In the genomic region with DNA sequence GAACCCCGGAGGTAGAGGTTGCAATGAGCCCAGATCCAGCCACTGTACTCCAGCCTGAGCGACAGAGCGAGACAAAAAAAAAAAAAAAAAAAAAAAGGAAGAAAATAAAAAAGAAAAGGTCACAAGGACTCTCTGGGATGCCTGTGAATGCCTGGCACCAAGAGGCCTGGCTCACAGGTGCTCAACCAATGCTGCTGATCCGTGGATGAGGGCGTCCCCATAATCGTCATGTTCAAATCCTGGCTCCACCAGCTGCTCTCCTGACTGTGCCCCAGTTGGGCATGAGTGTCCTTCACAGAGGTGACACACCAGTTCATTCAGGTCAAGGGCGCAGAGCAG, we compare ENCODE assay signal across 8 cellular contexts. TPM values are rescaled to one million over a fixed set of nuclear protein-coding genes. Genes with fewer than 3 reads are reported as not detected.
DNase-seq lines count a peak whose midpoint lies in the region; ATAC-seq, FAIRE-seq and TF ChIP-seq lines count a peak whose summit lies in the region.

No MANE protein-coding gene starts in this region.

- CTCF ChIA-PET in HepG2 (lab: Yijun Ruan, JAX; ENCODE audit: low intra/inter-chr PET ratio, low total read pairs), result interaction anchor here (2.2 kb wide), 1 partner anchor 54 kb away, joined by 8 read pairs; no protein-coding TSS in a partner anchor

- H4K5ac ChIP-seq in mesendoderm (ENCODE audit: low read length), result no peak overlapping the region

- TF ChIP-seq EP300 in HepG2 (IDR thresholded peaks at IDR 0.05; ENCODE audit: low read depth in 2 of 2, low read length in 2 of 2) (no peak), HepG2 (CRISPR knock-in tag; IDR thresholded peaks at IDR 0.05; ENCODE audit: borderline replicate concordance) (no peak)

- ATAC-seq in HepG2, result no peak
- no peak for ATAC-seq in right lobe of liver

- H3K4ac ChIP-seq in mesendoderm (ENCODE audit: low read depth, low read length), result no peak overlapping the region

- H3K4me3 ChIP-seq in HepG2 (replicated peaks in 1 of 3; ENCODE audit: insufficient read depth in 1 of 3, low read depth in 2 of 3, low read length in 3 of 3), result peak overlapping the region in 1 of 3 experiments; percentile 88; a peak in 2 of 6 replicates
- peak overlapping the region in 1 of 3 donors; percentile 87 for H3K4me3 ChIP-seq in right lobe of liver
- peak overlapping the region in 1 of 4 donors; percentile 93 for H3K4me3 ChIP-seq in adrenal gland
- no peak overlapping the region for H3K4me3 ChIP-seq in mesendoderm (ENCODE audit: low read length)
- no peak overlapping the region for H3K4me3 ChIP-seq in uterus
- peak overlapping the region in 1 of 2 donors; percentile 90 for H3K4me3 ChIP-seq in foreskin fibroblast (ENCODE audit: low read depth in 1 of 2, low read length in 2 of 2)

- H3K4me2 ChIP-seq in HepG2 (ENCODE audit: low read depth, low read length) (peak overlapping the region; percentile 98), mesendoderm (ENCODE audit: low read length) (peak overlapping the region; percentile 84)

- peak overlapping the region; percentile 90 for H3K56ac ChIP-seq in mesendoderm (ENCODE audit: low read length)

- in situ Hi-C loops in HepG2 (cut with HindIII; ENCODE audit: extremely low pct_ligation_motif_present, low pct_unique_long_range_greater_than_20kb), result loop anchor here (5.0 kb wide), 1 partner anchor 51 kb away; no protein-coding TSS in a partner anchor

- H2AFZ ChIP-seq in HepG2 (ENCODE audit: low read length), result peak overlapping the region; percentile 23

- TF ChIP-seq CTCF in HepG2 (CRISPR knock-in tag; IDR thresholded peaks at IDR 0.05), result no peak
- TF ChIP-seq CTCF in right lobe of liver (IDR thresholded peaks at IDR 0.05), result no peak
- TF ChIP-seq CTCF in adrenal gland (IDR thresholded peaks at IDR 0.05), result no peak
- no peak for TF ChIP-seq CTCF in uterus (IDR thresholded peaks at IDR 0.05)
- no peak for TF ChIP-seq CTCF in foreskin fibroblast (IDR thresholded peaks at IDR 0.05; ENCODE audit: low read depth, low read length)

- no peaks in the 10 kb centered on the region for H3K79me2 ChIP-seq in HepG2 (ENCODE audit: insufficient read depth, low read length)
- H3K79me2 ChIP-seq in mesendoderm (ENCODE audit: control insufficient read depth, insufficient read depth, low read length), result no peaks in the 10 kb centered on the region

- DNase-seq in HepG2 (ENCODE audit: low spot score) (no peak), right lobe of liver (no peak), adrenal gland (no peak), mesendoderm (no peak), uterus (peak in 1 of 2 donors; percentile 46), foreskin fibroblast (no peak), DMS 273 (lab: John Stamatoyannopoulos, UW; ENCODE audit: unreplicated experiment) (no peak), mesenteric fat pad (ENCODE audit: low spot score) (no peak)

- POLR2A ChIA-PET in HepG2 (lab: Yijun Ruan, JAX), result no interaction called here

- no peak overlapping the region for H4K8ac ChIP-seq in mesendoderm (ENCODE audit: low read depth, low read length)

- FAIRE-seq in HepG2 (lab: Jason Lieb, UNC), result no peak

- peak overlapping the region; percentile 95 for H3K23ac ChIP-seq in mesendoderm (ENCODE audit: low read length)

- H2BK120ac ChIP-seq in mesendoderm (ENCODE audit: low read depth, low read length), result no peak overlapping the region

- H3K36me3 ChIP-seq in HepG2 (replicated peaks in 1 of 2; ENCODE audit: control insufficient read depth in 1 of 2, insufficient read depth in 2 of 2, low read length in 2 of 2) (no peaks in the 10 kb centered on the region), right lobe of liver (peaks cover 0 to 3% (median 0%) of the 10 kb centered on the region in 4 donors), adrenal gland (replicated peaks in 1 of 2) (peaks cover 0 to 4% of the 10 kb centered on the region in 2 donors), mesendoderm (ENCODE audit: control insufficient read depth, insufficient read depth, low read length) (peaks cover 1% of the 10 kb centered on the region), uterus (no peaks in the 10 kb centered on the region)

- H3K27ac ChIP-seq in HepG2 (ENCODE audit: extremely low read length, insufficient read depth, low read length) (no peak overlapping the region), right lobe of liver (no peak overlapping the region), adrenal gland (peak overlapping the region in 4 of 5 donors; percentile 26 to 93 (median 72)), mesendoderm (ENCODE audit: low read depth, low read length) (peak overlapping the region; percentile 99), uterus (peak overlapping the region; percentile 78 to 80)

- intact Hi-C loops in HepG2 (cut with micrococcal nuclease; ENCODE audit: unreplicated experiment), result loop anchor here (1.0 kb wide), 1 partner anchor 53 kb away; no protein-coding TSS in a partner anchor
- intact Hi-C loops in right lobe of liver (cut with DNase I), result loop anchor here in 1 of 2 donors (10.0 kb wide), 1 partner anchor 49 kb away; no protein-coding TSS in a partner anchor
- intact Hi-C loops in adrenal gland (cut with DNase I), result no loop called here
- intact Hi-C loops in uterus (cut with DNase I; ENCODE audit: low total_unique reads), result no loop called here

- H2BK15ac ChIP-seq in mesendoderm (replicated peaks; ENCODE audit: low read depth), result no peak overlapping the region

- no TSS peak for BruUV-seq in HepG2 (replicated peaks; lab: Mats Ljungman, UMichigan)

- H2BK5ac ChIP-seq in mesendoderm (ENCODE audit: low read length), result peak overlapping the region; percentile 96

- no peak overlapping the region for H3K9ac ChIP-seq in HepG2 (ENCODE audit: insufficient read depth, low read depth, low read length)
- peak overlapping the region; percentile 34 for H3K9ac ChIP-seq in mesendoderm (ENCODE audit: low read length)

- TF ChIP-seq POLR2A in HepG2 (IDR thresholded peaks at IDR 0.05; ENCODE audit: insufficient read depth in 1 of 2, low read depth in 2 of 2, low read length in 2 of 2), result no peak
- no peak for TF ChIP-seq POLR2A in right lobe of liver (IDR thresholded peaks at IDR 0.05)
- TF ChIP-seq POLR2A in adrenal gland (IDR thresholded peaks at IDR 0.05), result no peak
- TF ChIP-seq POLR2A in uterus (IDR thresholded peaks at IDR 0.05), result no peak

- no peaks in the 10 kb centered on the region for H3K79me1 ChIP-seq in mesendoderm (ENCODE audit: low read length)

- H3K18ac ChIP-seq in mesendoderm (ENCODE audit: low read length), result peak overlapping the region; percentile 11

- WGBS in HepG2 (ENCODE audit: low lambda C conversion rate), result 42% methylated on average over 6 of the region's 7 CpGs
- 19% methylated on average over 2 of the region's 7 CpGs for WGBS in right lobe of liver (ENCODE audit: insufficient coverage, low coverage, low lambda C conversion rate, missing lambda C conversion rate)
- 23 to 50% (median 36%) methylated on average over 6 to 7 of the region's 7 CpGs for WGBS in adrenal gland, 4 donors
- no CpG with 5 or more reads among the region's 7 CpGs for WGBS in mesendoderm (ENCODE audit: extremely low coverage, insufficient coverage, low lambda C conversion rate)

- TF ChIP-seq RAD21 in HepG2 (CRISPR knock-in tag; IDR thresholded peaks at IDR 0.05), result no peak

- H3K9me3 ChIP-seq in HepG2 (ENCODE audit: low read length) (no peaks in the 10 kb centered on the region), right lobe of liver (no peaks in the 10 kb centered on the region), adrenal gland (replicated peaks in 1 of 3) (no peaks in the 10 kb centered on the region), uterus (no peaks in the 10 kb centered on the region)

- H2AK5ac ChIP-seq in mesendoderm (ENCODE audit: low read length), result peak overlapping the region; percentile 91

- H3K27me3 ChIP-seq in HepG2 (ENCODE audit: control insufficient read depth in 1 of 2, insufficient read depth in 2 of 2, low read length in 2 of 2) (no peaks in the 10 kb centered on the region), right lobe of liver (no peaks in the 10 kb centered on the region), adrenal gland (no peaks in the 10 kb centered on the region), mesendoderm (ENCODE audit: insufficient read depth, low read length, poor library complexity) (no peaks in the 10 kb centered on the region), uterus (no peaks in the 10 kb centered on the region)

- H4K20me1 ChIP-seq in HepG2 (ENCODE audit: insufficient read depth, low read length), result 0 out of 2 replicates have a peak, but pooled peaks cover 3% of the 10 kb centered on the region

- H3K4me1 ChIP-seq in HepG2 (ENCODE audit: insufficient read depth, low read length) (peaks cover 62% of the 10 kb centered on the region), right lobe of liver (peaks cover 2 to 24% (median 10%) of the 10 kb centered on the region in 4 donors), adrenal gland (replicated peaks in 1 of 2) (peaks cover 46 to 61% of the 10 kb centered on the region in 2 donors), mesendoderm (ENCODE audit: control insufficient read depth, low read depth, low read length) (peaks cover 5% of the 10 kb centered on the region), uterus (peaks cover 7 to 20% of the 10 kb centered on the region in 2 donors)

RNA-seq across cellular contexts. Expression of gene GAS2L1, which starts 0.6 kb away (rescaled TPM):
- total RNA-seq in HepG2 (2016; rRNA removed; fragmentation: Illumina TruSeq; extraction: Trizol) (2.6 and 3.3 TPM in 2 replicates), right lobe of liver (10 to 100 TPM in 4 of 6 experiments, 1 to 10 TPM in 2; 8.9 to 15.8 (median 11.5) TPM), adrenal gland (10 to 100 TPM; 29.7 to 87.3 (median 55.6) TPM), uterus (10 to 100 TPM in 2 of 4 donors, 1 to 10 TPM in 2; 2.4 to 29.6 (median 11.9) TPM), mesenteric fat pad (36.2 TPM)
- 3.1 TPM in 2 replicates for total RNA-seq in HepG2 (2016; cell fraction: cytosol; rRNA removed; fragmentation: Illumina TruSeq; extraction: Trizol; ENCODE audit: low read depth)
- total RNA-seq in HepG2 (2016; cell fraction: insoluble cytoplasmic fraction; rRNA removed; fragmentation: Illumina TruSeq; extraction: Trizol), result 1.9 and 3.4 TPM in 2 replicates
- total RNA-seq in HepG2 (2016; cell fraction: membrane; rRNA removed; fragmentation: Illumina TruSeq; extraction: Trizol), result 6.6 and 6.7 TPM in 2 replicates
- total RNA-seq in HepG2 (2016; cell fraction: nucleus; rRNA removed; fragmentation: Illumina TruSeq; extraction: Trizol), result 2.1 and 2.7 TPM in 2 replicates
- polyA plus RNA-seq in HepG2 (2011; rRNA removed) (1.8 and 2.2 TPM in 2 replicates), adrenal gland (10 to 100 TPM in 2 of 3 donors, 1 to 10 TPM in 1; 3.6 to 42.1 (median 33.1) TPM)
- polyA plus RNA-seq in HepG2 (2011; cell fraction: cytosol; rRNA removed), result 1.8 and 3.2 TPM in 2 replicates
- polyA plus RNA-seq in HepG2 (2011; cell fraction: nucleus; rRNA removed), result 6.0 and 8.0 TPM in 2 replicates
- 0.98 and 1.3 TPM in 2 replicates for polyA plus RNA-seq in HepG2 (2012)
- 4.1 and 4.7 TPM in 2 replicates for polyA plus RNA-seq in HepG2 (2016; cell fraction: cytosol; fragmentation: Illumina TruSeq; extraction: Trizol; ENCODE audit: low read depth)
- polyA plus RNA-seq in HepG2 (2016; cell fraction: insoluble cytoplasmic fraction; fragmentation: Illumina TruSeq; extraction: Trizol; ENCODE audit: low read depth), result 3.4 and 4.4 TPM in 2 replicates
- polyA plus RNA-seq in HepG2 (2016; cell fraction: membrane; fragmentation: Illumina TruSeq; extraction: Trizol; ENCODE audit: low read depth), result 7.9 and 8.8 TPM in 2 replicates
- 5.9 and 7.0 TPM in 2 replicates for polyA plus RNA-seq in HepG2 (2016; cell fraction: nucleus; fragmentation: Illumina TruSeq; extraction: Trizol; ENCODE audit: insufficient read depth, low read depth)
- polyA minus RNA-seq in HepG2 (2011; rRNA and poly(A)+ RNA removed; ENCODE audit: low replicate concordance), result 2.7 and 10.4 TPM in 2 replicates
- 1.5 and 1.6 TPM in 2 replicates for polyA minus RNA-seq in HepG2 (2011; cell fraction: cytosol; rRNA and poly(A)+ RNA removed)
- 1.9 and 3.5 TPM in 2 replicates for polyA minus RNA-seq in HepG2 (2011; cell fraction: nucleus; rRNA and poly(A)+ RNA removed)
- polyA plus RNA-seq in mesendoderm (2013, experiment 1 of 2), result 12.6 TPM
- polyA plus RNA-seq in mesendoderm (2013, experiment 2 of 2), result 12.0 TPM

RNA-seq across cellular contexts. Expression of gene RASL10A, which starts 9.7 kb away (rescaled TPM):
- total RNA-seq in HepG2 (2016; rRNA removed; fragmentation: Illumina TruSeq; extraction: Trizol) (0.22 TPM in 1 of 2 replicates, not detected in the other), right lobe of liver (1 to 10 TPM in 3 of 6 experiments, under 1 TPM in 3; 0.32 to 1.2 (median 0.87) TPM), adrenal gland (1 to 10 TPM in 7 of 8 donors, under 1 TPM in 1; 0.54 to 3.7 (median 1.8) TPM), uterus (1 to 10 TPM in 1 of 4 donors, under 1 TPM in 2, not detected in 1; 0.35 to 3.2 (median 0.79) TPM), mesenteric fat pad (1.9 TPM)
- total RNA-seq in HepG2 (2016; cell fraction: cytosol; rRNA removed; fragmentation: Illumina TruSeq; extraction: Trizol; ENCODE audit: low read depth), result not detected in 2 replicates
- not detected in 2 replicates for total RNA-seq in HepG2 (2016; cell fraction: insoluble cytoplasmic fraction; rRNA removed; fragmentation: Illumina TruSeq; extraction: Trizol)
- not detected in 2 replicates for total RNA-seq in HepG2 (2016; cell fraction: membrane; rRNA removed; fragmentation: Illumina TruSeq; extraction: Trizol)
- not detected in 2 replicates for total RNA-seq in HepG2 (2016; cell fraction: nucleus; rRNA removed; fragmentation: Illumina TruSeq; extraction: Trizol)
- polyA plus RNA-seq in HepG2 (2011; rRNA removed) (0.05 and 0.08 TPM in 2 replicates), adrenal gland (10 to 100 TPM in 1 of 3 donors, 1 to 10 TPM in 1, under 1 TPM in 1; 0.51 to 14.4 (median 9.1) TPM)
- 0.08 and 0.17 TPM in 2 replicates for polyA plus RNA-seq in HepG2 (2011; cell fraction: cytosol; rRNA removed)
- 0.40 and 1.6 TPM in 2 replicates for polyA plus RNA-seq in HepG2 (2011; cell fraction: nucleus; rRNA removed)
- polyA plus RNA-seq in HepG2 (2012), result not detected in 2 replicates
- not detected in 2 replicates for polyA plus RNA-seq in HepG2 (2016; cell fraction: cytosol; fragmentation: Illumina TruSeq; extraction: Trizol; ENCODE audit: low read depth)
- polyA plus RNA-seq in HepG2 (2016; cell fraction: insoluble cytoplasmic fraction; fragmentation: Illumina TruSeq; extraction: Trizol; ENCODE audit: low read depth), result not detected in 2 replicates
- polyA plus RNA-seq in HepG2 (2016; cell fraction: membrane; fragmentation: Illumina TruSeq; extraction: Trizol; ENCODE audit: low read depth), result not detected in 2 replicates
- polyA plus RNA-seq in HepG2 (2016; cell fraction: nucleus; fragmentation: Illumina TruSeq; extraction: Trizol; ENCODE audit: insufficient read depth, low read depth), result 1.5 TPM in 1 of 2 replicates, not detected in the other
- polyA minus RNA-seq in HepG2 (2011; rRNA and poly(A)+ RNA removed; ENCODE audit: low replicate concordance), result 0.09 TPM in 1 of 2 replicates, not detected in the other
- not detected in 2 replicates for polyA minus RNA-seq in HepG2 (2011; cell fraction: cytosol; rRNA and poly(A)+ RNA removed)
- polyA minus RNA-seq in HepG2 (2011; cell fraction: nucleus; rRNA and poly(A)+ RNA removed), result not detected in 2 replicates
- polyA plus RNA-seq in mesendoderm (2013, experiment 1 of 2), result 1.3 TPM
- 1.5 TPM for polyA plus RNA-seq in mesendoderm (2013, experiment 2 of 2)

RNA-seq across cellular contexts. Expression of gene EWSR1, which starts 37.7 kb away (rescaled TPM):
- 167 and 211 TPM in 2 replicates for total RNA-seq in HepG2 (2016; rRNA removed; fragmentation: Illumina TruSeq; extraction: Trizol)
- 28.9 and 32.2 TPM in 2 replicates for total RNA-seq in HepG2 (2016; cell fraction: cytosol; rRNA removed; fragmentation: Illumina TruSeq; extraction: Trizol; ENCODE audit: low read depth)
- total RNA-seq in HepG2 (2016; cell fraction: insoluble cytoplasmic fraction; rRNA removed; fragmentation: Illumina TruSeq; extraction: Trizol), result 146 and 211 TPM in 2 replicates
- 47.2 and 49.1 TPM in 2 replicates for total RNA-seq in HepG2 (2016; cell fraction: membrane; rRNA removed; fragmentation: Illumina TruSeq; extraction: Trizol)
- 216 and 251 TPM in 2 replicates for total RNA-seq in HepG2 (2016; cell fraction: nucleus; rRNA removed; fragmentation: Illumina TruSeq; extraction: Trizol)
- polyA plus RNA-seq in HepG2 (2011; rRNA removed), result 326 and 401 TPM in 2 replicates
- 202 and 208 TPM in 2 replicates for polyA plus RNA-seq in HepG2 (2011; cell fraction: cytosol; rRNA removed)
- polyA plus RNA-seq in HepG2 (2011; cell fraction: nucleus; rRNA removed), result 687 and 755 TPM in 2 replicates
- 138 and 189 TPM in 2 replicates for polyA plus RNA-seq in HepG2 (2012)
- polyA plus RNA-seq in HepG2 (2016; cell fraction: cytosol; fragmentation: Illumina TruSeq; extraction: Trizol; ENCODE audit: low read depth), result 22.8 and 25.5 TPM in 2 replicates
- polyA plus RNA-seq in HepG2 (2016; cell fraction: insoluble cytoplasmic fraction; fragmentation: Illumina TruSeq; extraction: Trizol; ENCODE audit: low read depth), result 183 and 203 TPM in 2 replicates
- 29.2 and 38.3 TPM in 2 replicates for polyA plus RNA-seq in HepG2 (2016; cell fraction: membrane; fragmentation: Illumina TruSeq; extraction: Trizol; ENCODE audit: low read depth)
- 477 and 502 TPM in 2 replicates for polyA plus RNA-seq in HepG2 (2016; cell fraction: nucleus; fragmentation: Illumina TruSeq; extraction: Trizol; ENCODE audit: insufficient read depth, low read depth)
- polyA minus RNA-seq in HepG2 (2011; rRNA and poly(A)+ RNA removed; ENCODE audit: low replicate concordance), result 381 and 574 TPM in 2 replicates
- 103 and 111 TPM in 2 replicates for polyA minus RNA-seq in HepG2 (2011; cell fraction: cytosol; rRNA and poly(A)+ RNA removed)
- polyA minus RNA-seq in HepG2 (2011; cell fraction: nucleus; rRNA and poly(A)+ RNA removed), result 302 and 303 TPM in 2 replicates
- 100 to 1,000 TPM in 3 of 6 experiments, 10 to 100 TPM in 3; 75.0 to 112 (median 98.2) TPM for total RNA-seq in right lobe of liver
- 100 to 1,000 TPM; 152 to 302 (median 197) TPM for total RNA-seq in adrenal gland
- 100 to 1,000 TPM; 269 to 351 (median 278) TPM for polyA plus RNA-seq in adrenal gland
- 366 TPM for polyA plus RNA-seq in mesendoderm (2013, experiment 1 of 2)
- polyA plus RNA-seq in mesendoderm (2013, experiment 2 of 2), result 366 TPM
- total RNA-seq in uterus, result 100 to 1,000 TPM; 120 to 221 (median 137) TPM
- total RNA-seq in mesenteric fat pad, result 191 TPM

RNA-seq across cellular contexts. Expression of gene RHBDD3, which starts 38.0 kb away (rescaled TPM):
- 12.6 and 26.7 TPM in 2 replicates for total RNA-seq in HepG2 (2016; rRNA removed; fragmentation: Illumina TruSeq; extraction: Trizol)
- total RNA-seq in HepG2 (2016; cell fraction: cytosol; rRNA removed; fragmentation: Illumina TruSeq; extraction: Trizol; ENCODE audit: low read depth), result 8.3 and 9.2 TPM in 2 replicates
- total RNA-seq in HepG2 (2016; cell fraction: insoluble cytoplasmic fraction; rRNA removed; fragmentation: Illumina TruSeq; extraction: Trizol), result 12.3 and 26.7 TPM in 2 replicates
- total RNA-seq in HepG2 (2016; cell fraction: membrane; rRNA removed; fragmentation: Illumina TruSeq; extraction: Trizol), result 16.9 and 21.6 TPM in 2 replicates
- total RNA-seq in HepG2 (2016; cell fraction: nucleus; rRNA removed; fragmentation: Illumina TruSeq; extraction: Trizol), result 24.7 and 26.9 TPM in 2 replicates
- polyA plus RNA-seq in HepG2 (2011; rRNA removed), result 12.1 and 21.0 TPM in 2 replicates
- polyA plus RNA-seq in HepG2 (2011; cell fraction: cytosol; rRNA removed), result 10.6 and 17.9 TPM in 2 replicates
- 38.6 and 38.8 TPM in 2 replicates for polyA plus RNA-seq in HepG2 (2011; cell fraction: nucleus; rRNA removed)
- 8.5 and 12.8 TPM in 2 replicates for polyA plus RNA-seq in HepG2 (2012)
- 6.5 and 10.4 TPM in 2 replicates for polyA plus RNA-seq in HepG2 (2016; cell fraction: cytosol; fragmentation: Illumina TruSeq; extraction: Trizol; ENCODE audit: low read depth)
- 10.8 and 11.3 TPM in 2 replicates for polyA plus RNA-seq in HepG2 (2016; cell fraction: insoluble cytoplasmic fraction; fragmentation: Illumina TruSeq; extraction: Trizol; ENCODE audit: low read depth)
- polyA plus RNA-seq in HepG2 (2016; cell fraction: membrane; fragmentation: Illumina TruSeq; extraction: Trizol; ENCODE audit: low read depth), result 11.9 and 12.6 TPM in 2 replicates
- polyA plus RNA-seq in HepG2 (2016; cell fraction: nucleus; fragmentation: Illumina TruSeq; extraction: Trizol; ENCODE audit: insufficient read depth, low read depth), result 59.8 and 60.3 TPM in 2 replicates
- polyA minus RNA-seq in HepG2 (2011; rRNA and poly(A)+ RNA removed; ENCODE audit: low replicate concordance), result 9.9 and 18.2 TPM in 2 replicates
- 5.7 and 7.1 TPM in 2 replicates for polyA minus RNA-seq in HepG2 (2011; cell fraction: cytosol; rRNA and poly(A)+ RNA removed)
- 7.7 and 9.3 TPM in 2 replicates for polyA minus RNA-seq in HepG2 (2011; cell fraction: nucleus; rRNA and poly(A)+ RNA removed)
- total RNA-seq in right lobe of liver, result 10 to 100 TPM in 5 of 6 experiments, 1 to 10 TPM in 1; 9.7 to 35.3 (median 14.7) TPM
- 100 to 1,000 TPM in 1 of 8 donors, 10 to 100 TPM in 7; 27.4 to 103 (median 42.6) TPM for total RNA-seq in adrenal gland
- 10 to 100 TPM; 12.2 to 76.3 (median 48.2) TPM for polyA plus RNA-seq in adrenal gland
- 39.0 TPM for polyA plus RNA-seq in mesendoderm (2013, experiment 1 of 2)
- 37.0 TPM for polyA plus RNA-seq in mesendoderm (2013, experiment 2 of 2)
- total RNA-seq in uterus, result 10 to 100 TPM in 3 of 4 donors, 1 to 10 TPM in 1; 6.5 to 46.6 (median 26.1) TPM
- 19.2 TPM for total RNA-seq in mesenteric fat pad

Comparison
In these comparisons a context has a peak if more than half of its experiments do, and no peak if none do; other contexts are left out.
1. H3K27ac ChIP-seq: peak in adrenal gland (4 of 5), mesendoderm (single experiment) and uterus (2 of 2); none in HepG2 (single experiment) and right lobe of liver (0 of 3).